Comparison of ENCODE assay signal across 1 cellular context in the genomic region with DNA sequence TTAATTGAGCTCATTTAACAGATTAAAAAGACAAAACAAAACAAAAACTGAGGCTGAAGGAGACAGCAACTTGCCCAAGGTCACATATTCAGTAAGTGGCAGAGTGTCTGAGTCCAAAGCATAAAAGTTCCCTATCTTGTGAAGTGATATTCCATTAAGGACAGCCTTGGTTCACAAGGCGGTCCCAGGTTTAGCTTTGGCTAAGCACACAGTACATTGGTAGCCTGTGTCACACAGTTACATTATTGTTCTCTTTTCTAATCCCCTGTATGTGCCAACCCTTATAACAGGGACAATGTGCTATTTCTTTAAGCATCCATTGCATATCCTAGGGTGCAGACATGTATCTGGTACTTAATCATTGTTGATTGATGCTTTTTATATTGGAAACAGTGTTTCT.
A peak's percentile ranks its signal among the peaks of the same experiment; 100 is the strongest.
TF ChIP-seq lines count a peak whose summit lies in the region.

No MANE protein-coding gene starts in this region.

TF ChIP-seq in HepG2, 621 proteins besides CTCF, POLR2A, EP300 and RAD21 (continued from another document):
- TF ChIP-seq, protein P1, sequence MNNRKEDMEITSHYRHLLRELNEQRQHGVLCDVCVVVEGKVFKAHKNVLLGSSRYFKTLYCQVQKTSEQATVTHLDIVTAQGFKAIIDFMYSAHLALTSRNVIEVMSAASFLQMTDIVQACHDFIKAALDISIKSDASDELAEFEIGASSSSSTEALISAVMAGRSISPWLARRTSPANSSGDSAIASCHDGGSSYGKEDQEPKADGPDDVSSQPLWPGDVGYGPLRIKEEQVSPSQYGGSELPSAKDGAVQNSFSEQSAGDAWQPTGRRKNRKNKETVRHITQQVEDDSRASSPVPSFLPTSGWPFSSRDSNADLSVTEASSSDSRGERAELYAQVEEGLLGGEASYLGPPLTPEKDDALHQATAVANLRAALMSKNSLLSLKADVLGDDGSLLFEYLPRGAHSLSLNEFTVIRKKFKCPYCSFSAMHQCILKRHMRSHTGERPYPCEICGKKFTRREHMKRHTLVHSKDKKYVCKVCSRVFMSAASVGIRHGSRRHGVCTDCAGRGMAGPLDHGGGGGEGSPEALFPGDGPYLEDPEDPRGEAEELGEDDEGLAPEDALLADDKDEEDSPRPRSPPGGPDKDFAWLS (CRISPR knock-in tag; IDR thresholded peaks at IDR 0.05; ENCODE audit: borderline replicate concordance) = no peak
- TF ChIP-seq, protein P2, sequence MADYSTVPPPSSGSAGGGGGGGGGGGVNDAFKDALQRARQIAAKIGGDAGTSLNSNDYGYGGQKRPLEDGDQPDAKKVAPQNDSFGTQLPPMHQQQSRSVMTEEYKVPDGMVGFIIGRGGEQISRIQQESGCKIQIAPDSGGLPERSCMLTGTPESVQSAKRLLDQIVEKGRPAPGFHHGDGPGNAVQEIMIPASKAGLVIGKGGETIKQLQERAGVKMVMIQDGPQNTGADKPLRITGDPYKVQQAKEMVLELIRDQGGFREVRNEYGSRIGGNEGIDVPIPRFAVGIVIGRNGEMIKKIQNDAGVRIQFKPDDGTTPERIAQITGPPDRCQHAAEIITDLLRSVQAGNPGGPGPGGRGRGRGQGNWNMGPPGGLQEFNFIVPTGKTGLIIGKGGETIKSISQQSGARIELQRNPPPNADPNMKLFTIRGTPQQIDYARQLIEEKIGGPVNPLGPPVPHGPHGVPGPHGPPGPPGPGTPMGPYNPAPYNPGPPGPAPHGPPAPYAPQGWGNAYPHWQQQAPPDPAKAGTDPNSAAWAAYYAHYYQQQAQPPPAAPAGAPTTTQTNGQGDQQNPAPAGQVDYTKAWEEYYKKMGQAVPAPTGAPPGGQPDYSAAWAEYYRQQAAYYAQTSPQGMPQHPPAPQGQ (CRISPR knock-in tag; IDR thresholded peaks at IDR 0.05; ENCODE audit: borderline replicate concordance) = no peak
- TF ChIP-seq KLF13 (CRISPR knock-in tag; IDR thresholded peaks at IDR 0.05) (no peak), HNF4A (CRISPR knock-in tag; IDR thresholded peaks at IDR 0.05) (peak; percentile 33; the same call in 1 of the 2 replicates), ZMYM4 (CRISPR knock-in tag; IDR thresholded peaks at IDR 0.05) (0 out of 2 replicates have a peak, but pooled peaks have one; percentile 10), MED8 (CRISPR knock-in tag; IDR thresholded peaks at IDR 0.05; ENCODE audit: insufficient replicate concordance) (no peak), NCOA2 (CRISPR knock-in tag; IDR thresholded peaks at IDR 0.05) (0 out of 2 replicates have a peak, but pooled peaks have one; percentile 21), ZSCAN29 (CRISPR knock-in tag; conservative IDR thresholded peaks at IDR 0.05) (no peak), SSRP1 (CRISPR knock-in tag; IDR thresholded peaks at IDR 0.05) (no peak), ATF7 (IDR thresholded peaks at IDR 0.05) (no peak), ATF7 (CRISPR knock-in tag; IDR thresholded peaks at IDR 0.05) (no peak), SOX13 (IDR thresholded peaks at IDR 0.05) (no peak), SOX13 (CRISPR knock-in tag; conservative IDR thresholded peaks at IDR 0.05 in 1 of 2, IDR thresholded peaks at IDR 0.05 in 1 of 2) (0 out of 4 replicates have a peak, but pooled peaks of 1 of the 2 experiments have one; percentile 32), MBD4 (IDR thresholded peaks at IDR 0.05; ENCODE audit: borderline replicate concordance, low read length) (no peak), ATF1 (CRISPR knock-in tag; IDR thresholded peaks at IDR 0.05) (no peak)
- TF ChIP-seq, protein P3, sequence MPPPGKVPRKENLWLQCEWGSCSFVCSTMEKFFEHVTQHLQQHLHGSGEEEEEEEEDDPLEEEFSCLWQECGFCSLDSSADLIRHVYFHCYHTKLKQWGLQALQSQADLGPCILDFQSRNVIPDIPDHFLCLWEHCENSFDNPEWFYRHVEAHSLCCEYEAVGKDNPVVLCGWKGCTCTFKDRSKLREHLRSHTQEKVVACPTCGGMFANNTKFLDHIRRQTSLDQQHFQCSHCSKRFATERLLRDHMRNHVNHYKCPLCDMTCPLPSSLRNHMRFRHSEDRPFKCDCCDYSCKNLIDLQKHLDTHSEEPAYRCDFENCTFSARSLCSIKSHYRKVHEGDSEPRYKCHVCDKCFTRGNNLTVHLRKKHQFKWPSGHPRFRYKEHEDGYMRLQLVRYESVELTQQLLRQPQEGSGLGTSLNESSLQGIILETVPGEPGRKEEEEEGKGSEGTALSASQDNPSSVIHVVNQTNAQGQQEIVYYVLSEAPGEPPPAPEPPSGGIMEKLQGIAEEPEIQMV (CRISPR knock-in tag; IDR thresholded peaks at IDR 0.05; ENCODE audit: low read depth) = no peak
- TF ChIP-seq, protein P4, sequence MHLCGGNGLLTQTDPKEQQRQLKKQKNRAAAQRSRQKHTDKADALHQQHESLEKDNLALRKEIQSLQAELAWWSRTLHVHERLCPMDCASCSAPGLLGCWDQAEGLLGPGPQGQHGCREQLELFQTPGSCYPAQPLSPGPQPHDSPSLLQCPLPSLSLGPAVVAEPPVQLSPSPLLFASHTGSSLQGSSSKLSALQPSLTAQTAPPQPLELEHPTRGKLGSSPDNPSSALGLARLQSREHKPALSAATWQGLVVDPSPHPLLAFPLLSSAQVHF (CRISPR knock-in tag; IDR thresholded peaks at IDR 0.05) = no peak
- TF ChIP-seq, protein P5, sequence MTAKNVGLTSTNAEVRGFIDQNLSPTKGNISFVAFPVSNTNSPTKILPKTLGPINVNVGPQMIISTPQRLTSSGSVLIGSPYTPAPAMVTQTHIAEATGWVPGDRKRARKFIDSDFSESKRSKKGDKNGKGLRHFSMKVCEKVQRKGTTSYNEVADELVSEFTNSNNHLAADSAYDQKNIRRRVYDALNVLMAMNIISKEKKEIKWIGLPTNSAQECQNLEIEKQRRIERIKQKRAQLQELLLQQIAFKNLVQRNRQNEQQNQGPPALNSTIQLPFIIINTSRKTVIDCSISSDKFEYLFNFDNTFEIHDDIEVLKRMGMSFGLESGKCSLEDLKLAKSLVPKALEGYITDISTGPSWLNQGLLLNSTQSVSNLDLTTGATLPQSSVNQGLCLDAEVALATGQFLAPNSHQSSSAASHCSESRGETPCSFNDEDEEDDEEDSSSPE (CRISPR knock-in tag; IDR thresholded peaks at IDR 0.05) = no peak
